Comparison of ENCODE assay signal across 22 cellular contexts in the genomic region with DNA sequence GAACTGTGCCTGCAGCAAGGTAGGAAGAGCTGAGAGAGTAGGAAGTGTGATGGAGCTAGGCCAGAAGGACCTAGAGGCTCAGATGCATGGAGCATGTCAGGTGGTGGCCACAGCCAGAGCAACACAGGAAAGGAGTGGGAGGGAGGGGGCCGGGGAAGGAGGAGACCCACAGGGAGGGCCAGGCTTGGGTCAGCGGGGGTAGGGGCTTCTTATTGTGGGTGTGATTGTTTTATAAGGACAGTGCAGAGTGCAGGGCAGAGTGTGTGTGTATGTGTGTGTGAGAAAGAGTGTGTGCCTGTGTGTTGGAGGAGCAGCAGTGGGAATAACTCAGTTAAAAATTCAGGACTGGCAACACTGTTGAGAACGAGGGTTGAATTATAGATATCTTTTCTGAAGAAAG.
"Had no signal": no experiment of that assay in that cellular context is flagged by ENCODE, and none has a peak within 500 bp of the region (broad histone marks: within the 10 kb centered on the region; RNA-seq: fewer than 3 reads in every experiment).

No MANE protein-coding gene starts in this region.

- DNase-seq: activated CD4-positive, alpha-beta T cell treated with anti-CD3 and anti-CD28 coated beads for 1 hour; activated effector memory CD4-positive, alpha-beta T cell treated with anti-CD3 and anti-CD28 coated beads, Interleukin-2, amount 50 U/mL, for 16 hours; activated naive CD4-positive, alpha-beta T cell treated with anti-CD3 and anti-CD28 coated beads, Interleukin-2, amount 50 U/mL, for 16 hours; activated T-cell treated with anti-CD3 and anti-CD28 coated beads, Interleukin-2, amount 50 U/mL, for 72 hours; aorta; cerebellar nuclear complex; effector memory CD4-positive, alpha-beta T cell; esophagus squamous epithelium; immature natural killer cell; kidney glomerular epithelial cell; left ventricle myocardium inferior; mesenchymal stem cell; natural killer cell; stimulated activated CD4-positive, alpha-beta T cell treated with anti-CD3 and anti-CD28 coated beads, Interleukin-2, amount 100 ng/mL, for 24 hours; stimulated activated naive CD8-positive, alpha-beta T cell treated with anti-CD3 and anti-CD28 coated beads, Interleukin-15, Interleukin-2, amounts not matched to agents 100 U/mL and 50 U/mL, for 24 hours; SW 1271; T-helper 2 cell; trophoblast cell had no signal

- H3K9me3 Mint-ChIP-seq: activated T-cell treated with anti-CD3 and anti-CD28 coated beads, Interleukin-2, amount 50 U/mL, for 72 hours; dendritic cell treated with granulocyte-macrophage colony-stimulating factor and Interleukin-4, amounts not matched to agents 40 ng/mL and 50 ng/mL, for 4 days; immature natural killer cell; natural killer cell had no signal

- H3K27ac ChIP-seq: esophagus squamous epithelium, left ventricle myocardium inferior, VCaP had no signal

- H3K9me3 ChIP-seq: esophagus squamous epithelium, left ventricle myocardium inferior had no signal

- H3K27ac Mint-ChIP-seq: activated T-cell treated with anti-CD3 and anti-CD28 coated beads, Interleukin-2, amount 50 U/mL, for 72 hours; dendritic cell treated with granulocyte-macrophage colony-stimulating factor and Interleukin-4, amounts not matched to agents 40 ng/mL and 50 ng/mL, for 4 days; immature natural killer cell; natural killer cell had no signal

- H3K36me3 Mint-ChIP-seq: immature natural killer cell, natural killer cell had no signal

- H3K27me3 ChIP-seq: esophagus squamous epithelium had no signal

- FAIRE-seq: bronchial epithelial cell, endothelial cell of umbilical vein had no signal

- H3K4me1 ChIP-seq: esophagus squamous epithelium, left ventricle myocardium inferior had no signal

- H3K36me3 ChIP-seq: esophagus squamous epithelium, left ventricle myocardium inferior had no signal

- H3K4me3 Mint-ChIP-seq: activated T-cell treated with anti-CD3 and anti-CD28 coated beads, Interleukin-2, amount 50 U/mL, for 72 hours; dendritic cell treated with granulocyte-macrophage colony-stimulating factor and Interleukin-4, amounts not matched to agents 40 ng/mL and 50 ng/mL, for 4 days; immature natural killer cell; natural killer cell had no signal

- H3K4me1 Mint-ChIP-seq: immature natural killer cell, natural killer cell had no signal

- H3K4me3 ChIP-seq: esophagus squamous epithelium, left ventricle myocardium inferior had no signal
